8 cellular contexts compared by ENCODE assay signal in genomic region chr22:46815896-46816721, GRCh38. TPM values are rescaled to one million over a fixed set of nuclear protein-coding genes. Genes with fewer than 3 reads are reported as not detected.
A peak's percentile ranks its signal among the peaks of the same experiment; 100 is the strongest.
DNase-seq lines count a peak whose midpoint lies in the region; ATAC-seq and TF ChIP-seq lines count a peak whose summit lies in the region.

No MANE protein-coding gene starts in this region.

- no peak overlapping the region for H3K4me3 ChIP-seq in heart left ventricle
- H3K4me3 ChIP-seq in esophagus squamous epithelium: no peak overlapping the region

- H3K27ac Mint-ChIP-seq in HFFc6: peak overlapping the region; percentile 93
- H3K27ac Mint-ChIP-seq in stimulated activated naive CD8-positive, alpha-beta T cell treated with anti-CD3 and anti-CD28 coated beads, Interleukin-15, Interleukin-2, amounts not matched to agents 100 ng/mL and 50 ng/mL, for 24 hours: peak overlapping the region; percentile 33

- H3K9me3 ChIP-seq in heart left ventricle (peaks cover 0 to 12% (median 0%) of the 10 kb centered on the region in 12 donors), esophagus squamous epithelium (no peaks in the 10 kb centered on the region)

- peaks cover 4% of the 10 kb centered on the region; the same call in 1 of the 2 replicates for H3K27me3 Mint-ChIP-seq in HFFc6 (ENCODE audit: insufficient read depth)
- no peaks in the 10 kb centered on the region for H3K27me3 Mint-ChIP-seq in stimulated activated naive CD8-positive, alpha-beta T cell treated with anti-CD3 and anti-CD28 coated beads, Interleukin-15, Interleukin-2, amounts not matched to agents 100 ng/mL and 50 ng/mL, for 24 hours

- H3K4me1 Mint-ChIP-seq in HFFc6 (ENCODE audit: low read depth): peaks cover 61% of the 10 kb centered on the region
- H3K4me1 Mint-ChIP-seq in stimulated activated naive CD8-positive, alpha-beta T cell treated with anti-CD3 and anti-CD28 coated beads, Interleukin-15, Interleukin-2, amounts not matched to agents 100 ng/mL and 50 ng/mL, for 24 hours (ENCODE audit: low read depth): peaks cover 46% of the 10 kb centered on the region

- TF ChIP-seq CTCF in HFFc6 (IDR thresholded peaks at IDR 0.05) (peak; percentile 15; the same call in 1 of the 2 replicates), heart left ventricle (IDR thresholded peaks at IDR 0.05) (no peak), esophagus squamous epithelium (IDR thresholded peaks at IDR 0.05) (no peak)

- H3K4me3 Mint-ChIP-seq in HFFc6: peak overlapping the region; percentile 35
- no peak overlapping the region for H3K4me3 Mint-ChIP-seq in stimulated activated naive CD8-positive, alpha-beta T cell treated with anti-CD3 and anti-CD28 coated beads, Interleukin-15, Interleukin-2, amounts not matched to agents 100 ng/mL and 50 ng/mL, for 24 hours

- intact Hi-C loops in heart left ventricle (cut with DNase I): no loop called here
- intact Hi-C loops in esophagus squamous epithelium (cut with DNase I): no loop called here

- H3K36me3 ChIP-seq in heart left ventricle (peaks cover 0 to 28% (median 0%) of the 10 kb centered on the region in 9 donors), esophagus squamous epithelium (peaks cover 0 to 3% (median 0%) of the 10 kb centered on the region in 3 donors)

- H3K4me1 ChIP-seq in heart left ventricle (peaks cover 0 to 14% (median 0%) of the 10 kb centered on the region in 12 donors), esophagus squamous epithelium (peaks cover 12 to 32% (median 14%) of the 10 kb centered on the region in 3 donors)

- no peaks in the 10 kb centered on the region for H3K9me3 Mint-ChIP-seq in HFFc6
- H3K9me3 Mint-ChIP-seq in stimulated activated naive CD8-positive, alpha-beta T cell treated with anti-CD3 and anti-CD28 coated beads, Interleukin-15, Interleukin-2, amounts not matched to agents 100 ng/mL and 50 ng/mL, for 24 hours: no peaks in the 10 kb centered on the region

- DNase-seq in HFFc6: peak; percentile 48
- peak; percentile 31 for DNase-seq in T1000 (lab: John Stamatoyannopoulos, UW)
- no peak for DNase-seq in heart left ventricle
- DNase-seq in central memory CD4-positive, alpha-beta T cell: no peak
- DNase-seq in esophagus squamous epithelium (lab: John Stamatoyannopoulos, UW): no peak
- no peak for DNase-seq in iPS-NIHi7 (ENCODE audit: extremely low spot score)

- WGBS in heart left ventricle, 4 donors: 83 to 90% (median 85%) methylated on average over 15 of the region's 15 CpGs
- 41 to 58% methylated on average over 8 to 9 of the region's 15 CpGs for WGBS in esophagus squamous epithelium, 2 donors

- ATAC-seq in heart left ventricle (peak in 3 of 4 donors; percentile 47 to 50 (median 48)), HG02642 (IDR thresholded peaks at IDR 0.05; ENCODE audit: poor library complexity, unreplicated experiment) (no peak)

- peaks cover 27% of the 10 kb centered on the region for H3K36me3 Mint-ChIP-seq in HFFc6 (ENCODE audit: low read depth)
- peaks cover 59% of the 10 kb centered on the region for H3K36me3 Mint-ChIP-seq in stimulated activated naive CD8-positive, alpha-beta T cell treated with anti-CD3 and anti-CD28 coated beads, Interleukin-15, Interleukin-2, amounts not matched to agents 100 ng/mL and 50 ng/mL, for 24 hours (ENCODE audit: low read depth)

- TF ChIP-seq POLR2A in heart left ventricle (IDR thresholded peaks at IDR 0.05) (no peak), esophagus squamous epithelium (IDR thresholded peaks at IDR 0.05) (no peak)

- H3K27me3 ChIP-seq in heart left ventricle: no peaks in the 10 kb centered on the region
- H3K27me3 ChIP-seq in esophagus squamous epithelium: no peaks in the 10 kb centered on the region

- H3K27ac ChIP-seq in heart left ventricle: peak overlapping the region in 1 of 12 donors; percentile 29
- H3K27ac ChIP-seq in esophagus squamous epithelium: peak overlapping the region in 1 of 4 donors; percentile 49

RNA-seq across cellular contexts. Expression of gene TBC1D22A, which starts 53.7 kb away (rescaled TPM):
- total RNA-seq in HFFc6 (2021; fragmentation: NEBNext Ultra II Directional; extraction: Animal tissue kit (Norgen Biotek cat#: 25700)): 10 to 100 TPM; 20.4 to 24.1 (median 22.2) TPM
- 10 to 100 TPM; 14.0 to 30.7 (median 18.6) TPM for total RNA-seq in heart left ventricle
- 10 to 100 TPM in 1 of 2 donors, 1 to 10 TPM in 1; 9.4 to 18.9 TPM for polyA plus RNA-seq in heart left ventricle
- total RNA-seq in esophagus squamous epithelium: 10 to 100 TPM; 15.6 to 21.7 (median 20.5) TPM

Comparison
In these comparisons a context has a peak if more than half of its experiments do, and no peak if none do; other contexts are left out.
1. DNase-seq: peak in HFFc6 (single experiment) and T1000 (single experiment); none in heart left ventricle (0 of 5), central memory CD4-positive, alpha-beta T cell (single experiment), esophagus squamous epithelium (single experiment) and iPS-NIHi7 (single experiment).